In genomic region chr5:4555739-4556285, GRCh38 we compare ENCODE assay signal across 32 cellular contexts.
"Had no signal": no experiment of that assay in that cellular context is flagged by ENCODE, and none has a peak within 500 bp of the region (broad histone marks: within the 10 kb centered on the region; RNA-seq: fewer than 3 reads in every experiment).

No MANE protein-coding gene starts in this region.

- FAIRE-seq: endometrium, endothelial cell of umbilical vein had no signal

- DNase-seq: activated B cell treated with CpG ODN at 0.5 μM for 24 hours; activated CD4-positive, alpha-beta memory T cell treated with anti-CD3 and anti-CD28 coated beads, Interleukin-2, amount 10 ng/mL, durations not matched to agents 7 days and 5 days; activated CD4-positive, alpha-beta T cell treated with anti-CD3 and anti-CD28 coated beads for 36 hours; activated CD4-positive, alpha-beta T cell treated with anti-CD3 and anti-CD28 coated beads, Interleukin-2, amount 10 ng/mL, durations not matched to agents 7 days and 5 days; activated CD4-positive, alpha-beta T cell treated with anti-CD3 and anti-CD28 coated beads, Interleukin-2, amount 50 U/mL, for 4 hours; activated CD8-positive, alpha-beta memory T cell treated with anti-CD3 and anti-CD28 coated beads, Interleukin-2, amount 50 U/mL, for 48 hours; activated gamma-delta T cell; activated naive CD4-positive, alpha-beta T cell; activated naive CD4-positive, alpha-beta T cell treated with anti-CD3 and anti-CD28 coated beads, Interleukin-2, amount 10 ng/mL, durations not matched to agents 7 days and 5 days; activated naive CD8-positive, alpha-beta T cell treated with anti-CD3 and anti-CD28 coated beads, Interleukin-2, amount 10 ng/mL, durations not matched to agents 7 days and 5 days; activated T-cell treated with anti-CD3 and anti-CD28 coated beads for 4 hours; activated T-cell treated with anti-CD3 and anti-CD28 coated beads, Interleukin-2, amount 50 U/mL, for 24 hours; activated T-cell treated with anti-CD3 and anti-CD28 coated beads, Interleukin-2, amount 50 U/mL, for 72 hours; central memory CD4-positive, alpha-beta T cell; cerebellar nuclear complex; colonic mucosa; effector CD8-positive, alpha-beta T cell; esophagus squamous epithelium; foreskin melanocyte; heart right ventricle; T-helper 17 cell; T1000; WERI-Rb-1 had no signal

- H3K9me3 ChIP-seq: colonic mucosa had no signal

- H3K4me3 ChIP-seq: ascending aorta, breast epithelium, cardiac muscle cell, colonic mucosa, esophagus squamous epithelium, gastroesophageal sphincter, heart right ventricle had no signal

- H3K27me3 ChIP-seq: ascending aorta, breast epithelium, cardiac muscle cell, colonic mucosa, esophagus squamous epithelium, gastroesophageal sphincter, heart right ventricle had no signal

- ATAC-seq: activated CD4-positive, alpha-beta T cell treated with anti-CD3 and anti-CD28 coated beads for 36 hours; activated CD4-positive, CD25-positive, alpha-beta regulatory T cell treated with anti-CD3 and anti-CD28 coated beads, Interleukin-2, amount 50 U/mL, for 24 hours; activated naive CD4-positive, alpha-beta T cell treated with anti-CD3 and anti-CD28 coated beads, Interleukin-2, amount 50 U/mL, for 72 hours; activated T-cell treated with anti-CD3 and anti-CD28 coated beads, Interleukin-2, amount 50 U/mL, for 72 hours; gastroesophageal sphincter; heart right ventricle; T-helper 17 cell had no signal

- H3K4me1 ChIP-seq: ascending aorta, breast epithelium, colonic mucosa, esophagus squamous epithelium, gastroesophageal sphincter, heart right ventricle had no signal

- H3K27ac ChIP-seq: ascending aorta, breast epithelium, colonic mucosa, epithelial cell of prostate, esophagus squamous epithelium, gastroesophageal sphincter, heart right ventricle, WERI-Rb-1 had no signal

- H3K36me3 ChIP-seq: ascending aorta, breast epithelium, cardiac muscle cell, colonic mucosa, esophagus squamous epithelium, gastroesophageal sphincter, heart right ventricle, WERI-Rb-1 had no signal
